Comparison of ENCODE assay signal across 12 cellular contexts in the genomic region with DNA sequence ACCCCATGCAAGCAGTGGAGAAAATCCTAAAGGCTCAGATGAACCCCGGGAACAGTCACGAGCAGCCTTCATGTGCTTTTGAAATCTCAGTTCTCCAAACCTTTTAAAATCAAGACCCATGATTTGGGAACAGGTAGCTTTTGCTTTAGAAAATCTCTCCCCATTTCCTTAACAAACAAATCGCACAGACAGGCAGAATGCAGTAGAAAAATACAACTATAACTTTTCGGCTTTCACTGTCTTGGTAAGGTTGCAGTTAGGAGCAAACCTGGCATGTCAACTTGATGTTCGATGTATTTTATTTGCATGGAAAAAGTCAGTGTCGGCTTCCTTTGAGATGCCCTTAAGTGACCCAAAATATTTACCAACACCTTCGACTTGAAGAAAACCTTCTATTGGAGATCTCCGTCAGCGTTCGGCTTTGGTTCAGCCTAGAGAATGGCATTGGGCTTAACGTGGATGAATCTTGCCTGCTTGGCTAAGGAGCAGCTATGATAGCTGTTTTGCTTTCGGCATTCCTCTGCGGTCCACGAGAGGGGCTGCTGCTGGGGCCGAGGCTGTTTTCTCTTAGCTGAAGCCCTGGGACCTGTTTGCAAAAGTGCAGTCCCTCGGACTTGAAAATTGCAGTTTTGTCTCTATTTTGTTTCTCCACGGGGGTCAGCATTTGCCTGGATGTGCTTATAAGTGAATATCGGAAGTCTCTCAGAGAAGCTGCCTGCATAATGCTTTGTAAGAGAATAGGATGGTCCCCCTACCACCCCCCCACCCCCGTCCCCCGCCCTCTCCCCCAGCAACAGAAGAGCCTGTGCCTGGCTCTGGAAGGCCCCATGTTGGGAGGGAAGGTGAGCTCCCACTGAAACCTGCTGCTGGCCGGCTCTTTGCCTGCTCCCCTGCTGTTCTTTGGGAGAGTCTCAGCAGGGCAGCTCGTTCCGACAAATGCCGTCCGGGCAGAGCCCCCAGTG. TPM values are rescaled to one million over a fixed set of nuclear protein-coding genes. Genes with fewer than 3 reads are reported as not detected.
DNase-seq lines count a peak whose midpoint lies in the region; ATAC-seq and TF ChIP-seq lines count a peak whose summit lies in the region.
"Had no signal": no experiment of that assay in that cellular context is flagged by ENCODE, and none has a peak within 500 bp of the region (broad histone marks: within the 10 kb centered on the region; RNA-seq: fewer than 3 reads in every experiment).

No MANE protein-coding gene starts in this region.

- no peak overlapping the region for H3K9ac ChIP-seq in rectal smooth muscle tissue (ENCODE audit: low read length)

- no peak for TF ChIP-seq POLR2A in stomach (IDR thresholded peaks at IDR 0.05)

- H3K36me3 Mint-ChIP-seq in WTC11: peaks cover 8% of the 10 kb centered on the region; the same call in 1 of the 2 replicates
- no peaks in the 10 kb centered on the region for H3K36me3 Mint-ChIP-seq in glutamatergic neuron (ENCODE audit: unreplicated experiment)

- WGBS in stomach, 5 donors: 2 to 4% (median 3%) methylated on average over 25 of the region's 25 CpGs

- H3K9me3 ChIP-seq in stomach: no peaks in the 10 kb centered on the region
- H3K9me3 ChIP-seq: mucosa of descending colon had no signal

- TF ChIP-seq EP300 in stomach (IDR thresholded peaks at IDR 0.05): no peak

- H3K4me1 ChIP-seq in rectal smooth muscle tissue (ENCODE audit: control insufficient read depth, insufficient read depth, low read length) (no peaks in the 10 kb centered on the region), stomach (peaks cover 27 to 48% (median 42%) of the 10 kb centered on the region in 4 donors)

- intact Hi-C loops in stomach (cut with DNase I; ENCODE audit: low total_unique reads): loop anchor here (5.0 to 10.0 kb wide), 2 partner anchors 214 to 1687 kb away; no protein-coding TSS in a partner anchor

- peaks cover 24% of the 10 kb centered on the region for H3K27me3 ChIP-seq in rectal smooth muscle tissue (ENCODE audit: control insufficient read depth, insufficient read depth, low read length)
- H3K27me3 ChIP-seq in stomach: peaks cover 6 to 93% (median 54%) of the 10 kb centered on the region in 3 donors

- DNase-seq in NCI-H345 (lab: John Stamatoyannopoulos, UW): peak; percentile 24
- no peak for DNase-seq in NCI-H345 treated with DMSO at 0.1 percent for 48 hours (lab: John Stamatoyannopoulos, UW; ENCODE audit: unreplicated experiment)
- DNase-seq in WTC11 (ENCODE audit: low spot score): peak; percentile 54
- no peak for DNase-seq in glutamatergic neuron
- no peak for DNase-seq in GM19240 (ENCODE audit: insufficient read length, low spot score)
- DNase-seq in stomach: no peak
- no peak for DNase-seq in SW480 (ENCODE audit: low spot score)
- DNase-seq: ACHN; activated CD4-positive, alpha-beta T cell treated with anti-CD3 and anti-CD28 coated beads for 36 hours; NCI-H2029 treated with DMSO at 0.1 percent for 48 hours had no signal

- peak overlapping the region; percentile 74 for H3K4me3 Mint-ChIP-seq in WTC11
- peak overlapping the region; percentile 78 for H3K4me3 Mint-ChIP-seq in glutamatergic neuron (ENCODE audit: unreplicated experiment)
- H3K4me3 Mint-ChIP-seq: activated CD4-positive, alpha-beta T cell treated with anti-CD3 and anti-CD28 coated beads for 36 hours had no signal

- peaks cover 70% of the 10 kb centered on the region for H3K4me1 Mint-ChIP-seq in WTC11
- H3K4me1 Mint-ChIP-seq in glutamatergic neuron (ENCODE audit: low read depth, unreplicated experiment): peaks cover 12% of the 10 kb centered on the region

- ATAC-seq in WTC11: peak; percentile 5
- ATAC-seq: activated CD4-positive, alpha-beta T cell treated with anti-CD3 and anti-CD28 coated beads for 36 hours; mucosa of descending colon had no signal

- TF ChIP-seq CTCF in WTC11 (IDR thresholded peaks at IDR 0.05) (no peak), glutamatergic neuron (IDR thresholded peaks at IDR 0.05; ENCODE audit: partially characterized antibody, unreplicated experiment) (no peak), stomach (IDR thresholded peaks at IDR 0.05) (no peak)

- H3K9me3 Mint-ChIP-seq in WTC11 (no peaks in the 10 kb centered on the region), glutamatergic neuron (ENCODE audit: unreplicated experiment) (peaks cover 2% of the 10 kb centered on the region)

- H3K27me3 Mint-ChIP-seq in WTC11 (ENCODE audit: low read depth) (peaks cover 24% of the 10 kb centered on the region), glutamatergic neuron (ENCODE audit: unreplicated experiment) (peaks cover 25% of the 10 kb centered on the region)

- H3K36me3 ChIP-seq in rectal smooth muscle tissue (ENCODE audit: control insufficient read depth, insufficient read depth, low read length): no peaks in the 10 kb centered on the region
- H3K36me3 ChIP-seq in stomach: no peaks in the 10 kb centered on the region

- POLR2A ChIA-PET in WTC11 (lab: Charles Lee): interaction anchor here (0.6 to 1.5 kb wide), 4 partner anchors 23 to 212 kb away, joined by 3 to 8 read pairs (median 4); no protein-coding TSS in a partner anchor

- H3K27ac Mint-ChIP-seq in WTC11: peak overlapping the region; percentile 87
- peak overlapping the region; percentile 75 for H3K27ac Mint-ChIP-seq in glutamatergic neuron (ENCODE audit: unreplicated experiment)
- H3K27ac Mint-ChIP-seq: activated CD4-positive, alpha-beta T cell treated with anti-CD3 and anti-CD28 coated beads for 36 hours had no signal

- H3K4me3 ChIP-seq in rectal smooth muscle tissue (ENCODE audit: low read length) (peak overlapping the region; percentile 15), stomach (peak overlapping the region in 2 of 4 donors; percentile 48 to 49)
- H3K4me3 ChIP-seq: mucosa of descending colon had no signal

- CTCF ChIA-PET in WTC11 (lab: Charles Lee): interaction anchor here (0.7 to 3.6 kb wide), 20 partner anchors 11 to 799 kb away, joined by 3 to 22 read pairs (median 4); no protein-coding TSS in a partner anchor

- H3K27ac ChIP-seq in rectal smooth muscle tissue (ENCODE audit: low read depth, low read length): no peak overlapping the region
- no peak overlapping the region for H3K27ac ChIP-seq in stomach

TF ChIP-seq in WTC11, 78 proteins besides CTCF, POLR2A, EP300 and RAD21:
- TF ChIP-seq, protein P1, sequence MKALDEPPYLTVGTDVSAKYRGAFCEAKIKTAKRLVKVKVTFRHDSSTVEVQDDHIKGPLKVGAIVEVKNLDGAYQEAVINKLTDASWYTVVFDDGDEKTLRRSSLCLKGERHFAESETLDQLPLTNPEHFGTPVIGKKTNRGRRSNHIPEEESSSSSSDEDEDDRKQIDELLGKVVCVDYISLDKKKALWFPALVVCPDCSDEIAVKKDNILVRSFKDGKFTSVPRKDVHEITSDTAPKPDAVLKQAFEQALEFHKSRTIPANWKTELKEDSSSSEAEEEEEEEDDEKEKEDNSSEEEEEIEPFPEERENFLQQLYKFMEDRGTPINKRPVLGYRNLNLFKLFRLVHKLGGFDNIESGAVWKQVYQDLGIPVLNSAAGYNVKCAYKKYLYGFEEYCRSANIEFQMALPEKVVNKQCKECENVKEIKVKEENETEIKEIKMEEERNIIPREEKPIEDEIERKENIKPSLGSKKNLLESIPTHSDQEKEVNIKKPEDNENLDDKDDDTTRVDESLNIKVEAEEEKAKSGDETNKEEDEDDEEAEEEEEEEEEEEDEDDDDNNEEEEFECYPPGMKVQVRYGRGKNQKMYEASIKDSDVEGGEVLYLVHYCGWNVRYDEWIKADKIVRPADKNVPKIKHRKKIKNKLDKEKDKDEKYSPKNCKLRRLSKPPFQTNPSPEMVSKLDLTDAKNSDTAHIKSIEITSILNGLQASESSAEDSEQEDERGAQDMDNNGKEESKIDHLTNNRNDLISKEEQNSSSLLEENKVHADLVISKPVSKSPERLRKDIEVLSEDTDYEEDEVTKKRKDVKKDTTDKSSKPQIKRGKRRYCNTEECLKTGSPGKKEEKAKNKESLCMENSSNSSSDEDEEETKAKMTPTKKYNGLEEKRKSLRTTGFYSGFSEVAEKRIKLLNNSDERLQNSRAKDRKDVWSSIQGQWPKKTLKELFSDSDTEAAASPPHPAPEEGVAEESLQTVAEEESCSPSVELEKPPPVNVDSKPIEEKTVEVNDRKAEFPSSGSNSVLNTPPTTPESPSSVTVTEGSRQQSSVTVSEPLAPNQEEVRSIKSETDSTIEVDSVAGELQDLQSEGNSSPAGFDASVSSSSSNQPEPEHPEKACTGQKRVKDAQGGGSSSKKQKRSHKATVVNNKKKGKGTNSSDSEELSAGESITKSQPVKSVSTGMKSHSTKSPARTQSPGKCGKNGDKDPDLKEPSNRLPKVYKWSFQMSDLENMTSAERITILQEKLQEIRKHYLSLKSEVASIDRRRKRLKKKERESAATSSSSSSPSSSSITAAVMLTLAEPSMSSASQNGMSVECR (CRISPR knock-in tag; IDR thresholded peaks at IDR 0.05; ENCODE audit: borderline replicate concordance): no peak
- TF ChIP-seq, protein P2, sequence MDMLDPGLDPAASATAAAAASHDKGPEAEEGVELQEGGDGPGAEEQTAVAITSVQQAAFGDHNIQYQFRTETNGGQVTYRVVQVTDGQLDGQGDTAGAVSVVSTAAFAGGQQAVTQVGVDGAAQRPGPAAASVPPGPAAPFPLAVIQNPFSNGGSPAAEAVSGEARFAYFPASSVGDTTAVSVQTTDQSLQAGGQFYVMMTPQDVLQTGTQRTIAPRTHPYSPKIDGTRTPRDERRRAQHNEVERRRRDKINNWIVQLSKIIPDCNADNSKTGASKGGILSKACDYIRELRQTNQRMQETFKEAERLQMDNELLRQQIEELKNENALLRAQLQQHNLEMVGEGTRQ (CRISPR knock-in tag; IDR thresholded peaks at IDR 0.05): 0 out of 2 replicates have a peak, but pooled peaks have one; percentile 17
- peak; percentile 99 for TF ChIP-seq ZNF423 (CRISPR knock-in tag; IDR thresholded peaks at IDR 0.05)
- TF ChIP-seq, protein P3, sequence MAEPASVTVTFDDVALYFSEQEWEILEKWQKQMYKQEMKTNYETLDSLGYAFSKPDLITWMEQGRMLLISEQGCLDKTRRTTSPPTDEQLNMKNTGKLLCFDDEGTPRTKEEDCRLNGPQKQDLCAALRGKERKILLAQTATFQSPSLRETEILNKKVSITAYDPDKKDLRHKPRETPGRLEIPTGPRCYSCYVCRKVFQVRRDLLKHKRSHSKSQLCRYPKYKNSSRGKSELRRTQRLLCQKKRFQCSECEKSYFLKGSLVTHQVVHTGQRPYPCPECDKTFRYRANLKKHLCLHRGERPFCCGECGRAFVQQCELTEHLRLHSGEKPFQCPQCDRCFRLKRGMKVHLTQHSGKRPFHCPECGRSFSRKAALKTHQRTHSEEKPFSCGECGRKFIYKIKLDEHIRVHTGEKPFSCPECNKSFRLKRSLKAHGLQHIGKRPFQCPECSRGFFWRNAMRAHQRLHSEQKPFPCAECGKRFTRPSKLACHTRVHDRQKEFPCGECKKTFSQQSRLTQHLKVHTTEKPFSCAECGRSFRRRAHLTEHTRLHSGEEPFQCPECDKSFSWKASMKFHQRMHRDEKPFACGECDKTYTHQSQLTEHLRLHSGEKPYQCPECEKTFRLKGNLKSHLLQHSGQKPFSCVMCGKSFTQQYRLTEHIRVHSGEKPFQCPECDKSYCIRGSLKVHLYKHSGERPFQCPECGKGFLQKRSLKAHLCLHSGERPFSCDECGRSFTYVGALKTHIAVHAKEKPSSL (CRISPR knock-in tag; conservative IDR thresholded peaks at IDR 0.05): no peak

RNA-seq across cellular contexts. Expression of a gene that starts 1.9 kb away (rescaled TPM):
- total RNA-seq in WTC11 (2021) (79.0 to 83.4 TPM (median 83.3 TPM) in 3 replicates), glutamatergic neuron (ENCODE audit: unreplicated experiment) (30.5 TPM), stomach (1 to 10 TPM in 2 of 5 donors, under 1 TPM in 2, not detected in 1; under 0.01 to 3.1 (median 0.95) TPM)
- under 1 TPM; 0.12 to 0.35 (median 0.15) TPM for polyA plus RNA-seq in stomach
- total RNA-seq: activated CD4-positive, alpha-beta T cell treated with anti-CD3 and anti-CD28 coated beads for 36 hours had no signal

Comparison
In these comparisons a context has a peak if more than half of its experiments do, and no peak if none do; other contexts are left out.
1. DNase-seq: peak in NCI-H345 (single experiment) and WTC11 (single experiment); none in NCI-H345 treated with DMSO at 0.1 percent for 48 hours (single experiment), glutamatergic neuron (single experiment), GM19240 (single experiment), stomach (single experiment) and SW480 (single experiment).